7 cellular contexts compared by ENCODE assay signal in genomic region chr2:87640961-87641563, GRCh38.
DNase-seq lines count a peak whose midpoint lies in the region; ATAC-seq, FAIRE-seq and TF ChIP-seq lines count a peak whose summit lies in the region.
"Not testable (repeated sequence)": the region's sequence is repeated elsewhere in the genome, so short reads cannot be mapped to it uniquely, and the experiment has no call there.

No MANE protein-coding gene starts in this region.

- DNase-seq in DND-41; activated B cell treated with CpG ODN at 0.5 μM for 24 hours; stimulated activated naive CD8-positive, alpha-beta T cell treated with anti-CD3 and anti-CD28 coated beads, Interleukin-15, Interleukin-2, amounts not matched to agents 100 U/mL and 50 U/mL, for 24 hours: not testable (repeated sequence)
- DNase-seq in HT1080 (ENCODE audit: low read depth) (peak; percentile 48), astrocyte (ENCODE audit: low read depth) (peak; percentile 4), epithelial cell of esophagus (ENCODE audit: low read depth) (peak; percentile 5), left kidney (ENCODE audit: low read depth, low spot score) (peak; percentile 18)

- not testable (repeated sequence) for TF ChIP-seq CTCF in DND-41 (IDR thresholded peaks at IDR 0.05; ENCODE audit: borderline replicate concordance, extremely low read depth, low read length, poor library complexity, severe bottlenecking); activated B cell treated with CpG ODN at 0.5 μM for 24 hours (IDR thresholded peaks at IDR 0.05); astrocyte (IDR thresholded peaks at IDR 0.05; ENCODE audit: insufficient read depth, low read depth, low read length); epithelial cell of esophagus (IDR thresholded peaks at IDR 0.05; ENCODE audit: insufficient read depth, low read depth, low read length, missing control alignments)

- not testable (repeated sequence) for H3K27ac Mint-ChIP-seq in activated B cell treated with CpG ODN at 0.5 μM for 24 hours; astrocyte (ENCODE audit: unreplicated experiment)

- intact Hi-C loops in activated B cell treated with CpG ODN at 0.5 μM for 24 hours (cut with micrococcal nuclease), result not testable (repeated sequence)

- not testable (repeated sequence) for H3K79me2 ChIP-seq in DND-41 (ENCODE audit: insufficient read depth, low read length); astrocyte (ENCODE audit: insufficient read depth, low read length)

- not testable (repeated sequence) for H3K4me3 Mint-ChIP-seq in activated B cell treated with CpG ODN at 0.5 μM for 24 hours; astrocyte (ENCODE audit: unreplicated experiment)

- ATAC-seq in DND-41 (ENCODE audit: insufficient read depth, low read depth) (0 out of 3 replicates have a peak, but pooled peaks have one; percentile 33), activated B cell treated with CpG ODN at 0.5 μM for 24 hours (ENCODE audit: low read depth) (peak; percentile 71)
- peak; percentile 17 for ATAC-seq in stimulated activated naive CD8-positive, alpha-beta T cell treated with anti-CD3 and anti-CD28 coated beads, Interleukin-15, Interleukin-2, amounts not matched to agents 100 U/mL and 50 U/mL, for 24 hours

- H3K9me3 Mint-ChIP-seq in activated B cell treated with CpG ODN at 0.5 μM for 24 hours; astrocyte (ENCODE audit: unreplicated experiment): not testable (repeated sequence)

- H3K4me1 Mint-ChIP-seq in activated B cell treated with CpG ODN at 0.5 μM for 24 hours; astrocyte (ENCODE audit: low read depth, unreplicated experiment): not testable (repeated sequence)

- FAIRE-seq in astrocyte (lab: Jason Lieb, UNC), result not testable (repeated sequence)

- H3K4me3 ChIP-seq in DND-41 (ENCODE audit: low read depth in 1 of 2, low read length in 2 of 2); astrocyte (ENCODE audit: insufficient read depth, low read depth, low read length); epithelial cell of esophagus (ENCODE audit: low read length): not testable (repeated sequence)

- H3K27ac ChIP-seq in DND-41 (ENCODE audit: low read length); astrocyte (ENCODE audit: low read depth, low read length): not testable (repeated sequence)

- not testable (repeated sequence) for H3K36me3 Mint-ChIP-seq in activated B cell treated with CpG ODN at 0.5 μM for 24 hours (ENCODE audit: low read depth); astrocyte (ENCODE audit: low read depth, unreplicated experiment)

- POLR2A ChIA-PET in activated B cell treated with CpG ODN at 0.5 μM for 24 hours (lab: Charles Lee), result not testable (repeated sequence)

- not testable (repeated sequence) for H3K4me2 ChIP-seq in DND-41 (ENCODE audit: insufficient read depth, low read length); astrocyte (ENCODE audit: low read length)

- not testable (repeated sequence) for H3K36me3 ChIP-seq in DND-41 (ENCODE audit: insufficient read depth, low read length); astrocyte (ENCODE audit: insufficient read depth, low read length)

- not testable (repeated sequence) for H3K27me3 Mint-ChIP-seq in activated B cell treated with CpG ODN at 0.5 μM for 24 hours; astrocyte (ENCODE audit: low read depth, unreplicated experiment)

- H4K20me1 ChIP-seq in DND-41 (ENCODE audit: insufficient read depth, low read length); astrocyte (ENCODE audit: insufficient read depth, low read length): not testable (repeated sequence)

- not testable (repeated sequence) for H3K4me1 ChIP-seq in DND-41 (ENCODE audit: insufficient read depth, low read length); astrocyte (ENCODE audit: insufficient read depth, low read length)

- H2AFZ ChIP-seq in DND-41 (ENCODE audit: low read depth, low read length); astrocyte (ENCODE audit: low read depth, low read length): not testable (repeated sequence)

- H3K9ac ChIP-seq in DND-41 (ENCODE audit: low read depth, low read length); astrocyte (ENCODE audit: low read length): not testable (repeated sequence)

- CTCF ChIA-PET in activated B cell treated with CpG ODN at 0.5 μM for 24 hours (lab: Charles Lee), result not testable (repeated sequence)

- H3K9me3 ChIP-seq in DND-41 (ENCODE audit: insufficient read depth, low read length, severe bottlenecking); astrocyte (ENCODE audit: insufficient read depth, low read depth, low read length): not testable (repeated sequence)

- H3K27me3 ChIP-seq in DND-41 (ENCODE audit: insufficient read depth, low read length, poor library complexity); astrocyte (ENCODE audit: insufficient read depth, low read length): not testable (repeated sequence)

Comparison
In these comparisons a context has a peak if more than half of its experiments do, and no peak if none do; other contexts are left out.
1. ATAC-seq: peak in every context shown above with its lines; median percentile 71 in activated B cell treated with CpG ODN at 0.5 μM for 24 hours; 33 in DND-41; 17 in stimulated activated naive CD8-positive, alpha-beta T cell treated with anti-CD3 and anti-CD28 coated beads, Interleukin-15, Interleukin-2, amounts not matched to agents 100 U/mL and 50 U/mL, for 24 hours.